ENCODE assay signal across 19 cellular contexts in genomic region chr3:95810468-95810867, GRCh38.
DNase-seq lines count a peak whose midpoint lies in the region; ATAC-seq and TF ChIP-seq lines count a peak whose summit lies in the region.
"Had no signal": no experiment of that assay in that cellular context is flagged by ENCODE, and none has a peak within 500 bp of the region (broad histone marks: within the 10 kb centered on the region; RNA-seq: fewer than 3 reads in every experiment).

No MANE protein-coding gene starts in this region.

- no peaks in the 10 kb centered on the region for H3K79me1 ChIP-seq in H9 (ENCODE audit: insufficient read depth, low read depth, low read length, poor library complexity, severe bottlenecking)

- TF ChIP-seq CTCF in Caco-2 (IDR thresholded peaks at IDR 0.05; ENCODE audit: insufficient read depth in 1 of 2, low read depth in 1 of 2, low read length in 1 of 2, severe bottlenecking in 1 of 2, unreplicated experiment in 1 of 2) = no peak
- no peak for TF ChIP-seq CTCF in H9 (conservative IDR thresholded peaks at IDR 0.05)

- H3T11ph ChIP-seq in H9 (ENCODE audit: low read length) = no peak overlapping the region

- H3K27me3 ChIP-seq in Caco-2 (replicated peaks; ENCODE audit: control insufficient read depth, insufficient read depth, low read length) = no peaks in the 10 kb centered on the region
- no peaks in the 10 kb centered on the region for H3K27me3 ChIP-seq in H9 (ENCODE audit: insufficient read depth, low read length)
- H3K27me3 ChIP-seq: BLaER1 had no signal

- H3K9me3 ChIP-seq in Caco-2 = no peaks in the 10 kb centered on the region
- H3K9me3 ChIP-seq in H9 (ENCODE audit: control insufficient read depth, low read depth, low read length) = no peaks in the 10 kb centered on the region
- H3K9me3 ChIP-seq: BLaER1 had no signal

- no peak overlapping the region for H4K91ac ChIP-seq in H9 (ENCODE audit: insufficient read length, low read depth, low read length)

- H3K4me1 ChIP-seq in Caco-2 = peaks cover 32% of the 10 kb centered on the region
- no peaks in the 10 kb centered on the region for H3K4me1 ChIP-seq in H9 (ENCODE audit: insufficient read depth, low read length)
- H3K4me1 ChIP-seq: BLaER1 had no signal

- CTCF ChIA-PET in Caco-2 (lab: Charles Lee) = no interaction called here

- no peak overlapping the region for H3K27ac Mint-ChIP-seq in Caco-2 (ENCODE audit: unreplicated experiment)
- H3K27ac Mint-ChIP-seq in H9 = no peak overlapping the region
- H3K27ac Mint-ChIP-seq: CD14-positive monocyte; CD4-positive, alpha-beta memory T cell had no signal

- H4K8ac ChIP-seq in H9 (replicated peaks; ENCODE audit: insufficient read length, low read depth, low read length) = no peak overlapping the region

- H3K56ac ChIP-seq in H9 (ENCODE audit: insufficient read length, low read depth, low read length) = no peak overlapping the region

- DNase-seq in Caco-2 = peak; percentile 30 to 40
- DNase-seq in H9 = no peak
- DNase-seq in NCI-H526 treated with DMSO at 0.1 percent for 48 hours (lab: John Stamatoyannopoulos, UW) = peak; percentile 12
- peak; percentile 1 for DNase-seq in kidney tubule cell (ENCODE audit: low spot score)
- DNase-seq in UCSD-AML1 (lab: John Stamatoyannopoulos, UW; ENCODE audit: unreplicated experiment) = no peak
- no peak for DNase-seq in activated effector memory CD4-positive, alpha-beta T cell treated with Interleukin-2 at 50 U/mL for 16 hours
- DNase-seq: 8988T; CD4-positive, alpha-beta memory T cell; DMS 273 treated with DMSO at 0.1 percent for 48 hours; DMS79; GF-D8; GM23248; HCEC 1CT; IMR-90 had no signal

- no peak overlapping the region for H3K4me3 ChIP-seq in Caco-2 (ENCODE audit: low read depth, low read length)
- H3K4me3 ChIP-seq: BLaER1, GM23248, K562 had no signal

- H3K36me3 ChIP-seq in Caco-2 (ENCODE audit: control insufficient read depth, insufficient read depth, low read length) = no peaks in the 10 kb centered on the region
- H3K36me3 ChIP-seq: BLaER1 had no signal

- H2BK20ac ChIP-seq in H9 (ENCODE audit: low read depth, low read length, poor library complexity, severe bottlenecking) = no peak overlapping the region

- H4K20me1 ChIP-seq in H9 (ENCODE audit: control insufficient read depth, insufficient read depth, insufficient read length) = no peaks in the 10 kb centered on the region
- H4K20me1 ChIP-seq: BLaER1 had no signal

- intact Hi-C loops in Caco-2 (cut with micrococcal nuclease; ENCODE audit: unreplicated experiment) = no loop called here

- H2BK12ac ChIP-seq in H9 (ENCODE audit: insufficient read length, low read depth, low read length) = no peak overlapping the region

- POLR2A ChIA-PET in Caco-2 (lab: Charles Lee) = no interaction called here

- no peaks in the 10 kb centered on the region for H3K23me2 ChIP-seq in H9 (ENCODE audit: insufficient read length, low read depth, low read length, poor library complexity, severe bottlenecking)

- H3K27me3 Mint-ChIP-seq in Caco-2 (ENCODE audit: insufficient read depth, unreplicated experiment) = no peaks in the 10 kb centered on the region
- H3K27me3 Mint-ChIP-seq in H9 (ENCODE audit: low read depth) = no peaks in the 10 kb centered on the region
- H3K27me3 Mint-ChIP-seq: CD4-positive, alpha-beta memory T cell had no signal

- H3K23ac ChIP-seq in H9 (ENCODE audit: insufficient read length, low read depth, low read length) = no peak overlapping the region

- no peak overlapping the region for H2BK120ac ChIP-seq in H9 (ENCODE audit: low read depth, low read length, poor library complexity, severe bottlenecking)

- no peak overlapping the region for H3K4me2 ChIP-seq in H9 (ENCODE audit: insufficient read depth, insufficient read length, low read length)
- H3K4me2 ChIP-seq: BLaER1 had no signal

- no peak overlapping the region for H3K4me3 Mint-ChIP-seq in Caco-2 (ENCODE audit: unreplicated experiment)
- no peak overlapping the region for H3K4me3 Mint-ChIP-seq in H9
- H3K4me3 Mint-ChIP-seq: CD14-positive monocyte; CD4-positive, alpha-beta memory T cell had no signal

- H2BK5ac ChIP-seq in H9 (ENCODE audit: insufficient read length, low read length) = no peak overlapping the region

- no peak overlapping the region for H3K9ac ChIP-seq in H9 (ENCODE audit: extremely low read depth, insufficient read length, low read length)
- H3K9ac ChIP-seq: BLaER1, GM23248 had no signal

- peaks cover 8% of the 10 kb centered on the region for H3K4me1 Mint-ChIP-seq in Caco-2 (ENCODE audit: low read depth, unreplicated experiment)
- peaks cover 4 to 6% of the 10 kb centered on the region in 2 experiments for H3K4me1 Mint-ChIP-seq in H9
- H3K4me1 Mint-ChIP-seq: CD14-positive monocyte; CD4-positive, alpha-beta memory T cell had no signal

- H2AK5ac ChIP-seq in H9 (ENCODE audit: insufficient read length, low read length) = no peak overlapping the region

- no peak overlapping the region for H2BK15ac ChIP-seq in H9 (ENCODE audit: low read depth, low read length)

- no peak overlapping the region for H2AFZ ChIP-seq in H9 (ENCODE audit: low read length)
- H2AFZ ChIP-seq: GM23248 had no signal

- no peaks in the 10 kb centered on the region for H3K9me3 Mint-ChIP-seq in Caco-2 (ENCODE audit: unreplicated experiment)
- H3K9me3 Mint-ChIP-seq in H9 = no peaks in the 10 kb centered on the region

- H3K27ac ChIP-seq in H9 (ENCODE audit: insufficient read length, low read depth, low read length) = no peak overlapping the region
- H3K27ac ChIP-seq: BLaER1, GM23248 had no signal

- H3K18ac ChIP-seq in H9 (ENCODE audit: insufficient read length, low read depth, low read length) = no peak overlapping the region

- peak overlapping the region; percentile 83 for H4K5ac ChIP-seq in H9 (ENCODE audit: insufficient read length, low read depth, low read length)

- no peaks in the 10 kb centered on the region for H3K79me2 ChIP-seq in H9 (ENCODE audit: insufficient read depth, low read length)

- BruUV-seq in Caco-2 (replicated peaks; lab: Mats Ljungman, UMichigan) = no TSS peak

- no peak overlapping the region for H3K4ac ChIP-seq in H9 (ENCODE audit: low read depth, low read length)

- H3K14ac ChIP-seq in H9 (ENCODE audit: insufficient read depth, low read length) = no peak overlapping the region

- ATAC-seq in GM21825 (IDR thresholded peaks at IDR 0.05; ENCODE audit: unreplicated experiment) = no peak
- ATAC-seq in HG03175 (IDR thresholded peaks at IDR 0.05; ENCODE audit: unreplicated experiment) = no peak
- ATAC-seq: K562 had no signal

- H3K36me3 Mint-ChIP-seq in Caco-2 (ENCODE audit: insufficient read depth, unreplicated experiment) (no peaks in the 10 kb centered on the region), H9 (ENCODE audit: insufficient read depth in 1 of 3, low read depth in 3 of 3) (no peaks in the 10 kb centered on the region; a peak in 1 of 7 replicates)
- H3K36me3 Mint-ChIP-seq: CD14-positive monocyte; CD4-positive, alpha-beta memory T cell had no signal

Comparison
In these comparisons a context has a peak if more than half of its experiments do, and no peak if none do; other contexts are left out.
1. DNase-seq: peak in Caco-2 (2 of 2), NCI-H526 treated with DMSO at 0.1 percent for 48 hours (single experiment) and kidney tubule cell (single experiment); none in H9 (single experiment), UCSD-AML1 (single experiment) and activated effector memory CD4-positive, alpha-beta T cell treated with Interleukin-2 at 50 U/mL for 16 hours (single experiment).